Comparison of ENCODE assay signal across 1 cellular context in genomic region chr9:127397722-127398647, GRCh38.
A peak's percentile ranks its signal among the peaks of the same experiment; 100 is the strongest.
TF ChIP-seq lines count a peak whose summit lies in the region.

No MANE protein-coding gene starts in this region.

TF ChIP-seq in GM12878, 131 proteins besides CTCF, POLR2A, EP300 and RAD21 (continued from another document and continues in another):
- TF ChIP-seq, protein P1, sequence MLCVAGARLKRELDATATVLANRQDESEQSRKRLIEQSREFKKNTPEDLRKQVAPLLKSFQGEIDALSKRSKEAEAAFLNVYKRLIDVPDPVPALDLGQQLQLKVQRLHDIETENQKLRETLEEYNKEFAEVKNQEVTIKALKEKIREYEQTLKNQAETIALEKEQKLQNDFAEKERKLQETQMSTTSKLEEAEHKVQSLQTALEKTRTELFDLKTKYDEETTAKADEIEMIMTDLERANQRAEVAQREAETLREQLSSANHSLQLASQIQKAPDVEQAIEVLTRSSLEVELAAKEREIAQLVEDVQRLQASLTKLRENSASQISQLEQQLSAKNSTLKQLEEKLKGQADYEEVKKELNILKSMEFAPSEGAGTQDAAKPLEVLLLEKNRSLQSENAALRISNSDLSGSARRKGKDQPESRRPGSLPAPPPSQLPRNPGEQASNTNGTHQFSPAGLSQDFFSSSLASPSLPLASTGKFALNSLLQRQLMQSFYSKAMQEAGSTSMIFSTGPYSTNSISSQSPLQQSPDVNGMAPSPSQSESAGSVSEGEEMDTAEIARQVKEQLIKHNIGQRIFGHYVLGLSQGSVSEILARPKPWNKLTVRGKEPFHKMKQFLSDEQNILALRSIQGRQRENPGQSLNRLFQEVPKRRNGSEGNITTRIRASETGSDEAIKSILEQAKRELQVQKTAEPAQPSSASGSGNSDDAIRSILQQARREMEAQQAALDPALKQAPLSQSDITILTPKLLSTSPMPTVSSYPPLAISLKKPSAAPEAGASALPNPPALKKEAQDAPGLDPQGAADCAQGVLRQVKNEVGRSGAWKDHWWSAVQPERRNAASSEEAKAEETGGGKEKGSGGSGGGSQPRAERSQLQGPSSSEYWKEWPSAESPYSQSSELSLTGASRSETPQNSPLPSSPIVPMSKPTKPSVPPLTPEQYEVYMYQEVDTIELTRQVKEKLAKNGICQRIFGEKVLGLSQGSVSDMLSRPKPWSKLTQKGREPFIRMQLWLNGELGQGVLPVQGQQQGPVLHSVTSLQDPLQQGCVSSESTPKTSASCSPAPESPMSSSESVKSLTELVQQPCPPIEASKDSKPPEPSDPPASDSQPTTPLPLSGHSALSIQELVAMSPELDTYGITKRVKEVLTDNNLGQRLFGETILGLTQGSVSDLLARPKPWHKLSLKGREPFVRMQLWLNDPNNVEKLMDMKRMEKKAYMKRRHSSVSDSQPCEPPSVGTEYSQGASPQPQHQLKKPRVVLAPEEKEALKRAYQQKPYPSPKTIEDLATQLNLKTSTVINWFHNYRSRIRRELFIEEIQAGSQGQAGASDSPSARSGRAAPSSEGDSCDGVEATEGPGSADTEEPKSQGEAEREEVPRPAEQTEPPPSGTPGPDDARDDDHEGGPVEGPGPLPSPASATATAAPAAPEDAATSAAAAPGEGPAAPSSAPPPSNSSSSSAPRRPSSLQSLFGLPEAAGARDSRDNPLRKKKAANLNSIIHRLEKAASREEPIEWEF (IDR thresholded peaks at IDR 0.05; ENCODE audit: insufficient replicate concordance, low read depth, low read length): no peak
- TF ChIP-seq BCL11A (IDR thresholded peaks at IDR 0.05; ENCODE audit: low read depth, low read length) (no peak), CHD2 (IDR thresholded peaks at IDR 0.05; ENCODE audit: borderline replicate concordance, low read depth, low read length) (no peak), NR2C2 (IDR thresholded peaks at IDR 0.05; ENCODE audit: borderline replicate concordance, control insufficient read depth, insufficient read length, low read depth) (no peak), JUNB (IDR thresholded peaks at IDR 0.05) (no peak), NBN (IDR thresholded peaks at IDR 0.05) (peak; percentile 23; the same call in 1 of the 2 replicates), ZBTB11 (CRISPR knock-in tag; IDR thresholded peaks at IDR 0.05) (no peak), ZNF622 (IDR thresholded peaks at IDR 0.05) (no peak), EZH2 (IDR thresholded peaks at IDR 0.05; ENCODE audit: borderline replicate concordance, control insufficient read depth, low read depth, low read length) (no peak), ATF2 (IDR thresholded peaks at IDR 0.05; ENCODE audit: low read length) (no peak), FOXM1 (IDR thresholded peaks at IDR 0.05; ENCODE audit: low read depth, low read length) (no peak), ZSCAN29 (IDR thresholded peaks at IDR 0.05) (no peak), ETV6 (conservative IDR thresholded peaks at IDR 0.05 in 1 of 2, IDR thresholded peaks at IDR 0.05 in 1 of 2; ENCODE audit: borderline replicate concordance in 1 of 2, low read depth in 1 of 2) (no peak), CREB1 (IDR thresholded peaks at IDR 0.05; ENCODE audit: low read depth) (no peak), CBX5 (IDR thresholded peaks at IDR 0.05; ENCODE audit: low read depth) (no peak), RAD51 (IDR thresholded peaks at IDR 0.05) (no peak), SMC3 (IDR thresholded peaks at IDR 0.05; ENCODE audit: borderline replicate concordance, low read length) (peak; percentile 79), BMI1 (IDR thresholded peaks at IDR 0.05; ENCODE audit: borderline replicate concordance) (no peak), SIX5 (IDR thresholded peaks at IDR 0.05; ENCODE audit: low read depth, low read length, severe bottlenecking) (no peak), BHLHE40 (IDR thresholded peaks at IDR 0.05; ENCODE audit: borderline replicate concordance in 1 of 2, low read depth in 2 of 2, low read length in 1 of 2) (no peak), CEBPB (IDR thresholded peaks at IDR 0.05; ENCODE audit: borderline replicate concordance in 1 of 2, low read depth in 2 of 2, low read length in 2 of 2) (no peak), ZNF274 (IDR thresholded peaks at IDR 0.05; ENCODE audit: insufficient read depth, insufficient read length) (no peak), HCFC1 (IDR thresholded peaks at IDR 0.05; ENCODE audit: low read length) (no peak), POLR2AphosphoS5 (IDR thresholded peaks at IDR 0.05; ENCODE audit: low read length) (no peak), ZBTB33 (IDR thresholded peaks at IDR 0.05) (no peak), LARP7 (IDR thresholded peaks at IDR 0.05) (peak; percentile 66), WRNIP1 (IDR thresholded peaks at IDR 0.05; ENCODE audit: borderline replicate concordance, low read depth, low read length) (no peak)
- TF ChIP-seq, protein P2, sequence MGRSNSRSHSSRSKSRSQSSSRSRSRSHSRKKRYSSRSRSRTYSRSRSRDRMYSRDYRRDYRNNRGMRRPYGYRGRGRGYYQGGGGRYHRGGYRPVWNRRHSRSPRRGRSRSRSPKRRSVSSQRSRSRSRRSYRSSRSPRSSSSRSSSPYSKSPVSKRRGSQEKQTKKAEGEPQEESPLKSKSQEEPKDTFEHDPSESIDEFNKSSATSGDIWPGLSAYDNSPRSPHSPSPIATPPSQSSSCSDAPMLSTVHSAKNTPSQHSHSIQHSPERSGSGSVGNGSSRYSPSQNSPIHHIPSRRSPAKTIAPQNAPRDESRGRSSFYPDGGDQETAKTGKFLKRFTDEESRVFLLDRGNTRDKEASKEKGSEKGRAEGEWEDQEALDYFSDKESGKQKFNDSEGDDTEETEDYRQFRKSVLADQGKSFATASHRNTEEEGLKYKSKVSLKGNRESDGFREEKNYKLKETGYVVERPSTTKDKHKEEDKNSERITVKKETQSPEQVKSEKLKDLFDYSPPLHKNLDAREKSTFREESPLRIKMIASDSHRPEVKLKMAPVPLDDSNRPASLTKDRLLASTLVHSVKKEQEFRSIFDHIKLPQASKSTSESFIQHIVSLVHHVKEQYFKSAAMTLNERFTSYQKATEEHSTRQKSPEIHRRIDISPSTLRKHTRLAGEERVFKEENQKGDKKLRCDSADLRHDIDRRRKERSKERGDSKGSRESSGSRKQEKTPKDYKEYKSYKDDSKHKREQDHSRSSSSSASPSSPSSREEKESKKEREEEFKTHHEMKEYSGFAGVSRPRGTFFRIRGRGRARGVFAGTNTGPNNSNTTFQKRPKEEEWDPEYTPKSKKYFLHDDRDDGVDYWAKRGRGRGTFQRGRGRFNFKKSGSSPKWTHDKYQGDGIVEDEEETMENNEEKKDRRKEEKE (IDR thresholded peaks at IDR 0.05): no peak
- TF ChIP-seq, protein P3, sequence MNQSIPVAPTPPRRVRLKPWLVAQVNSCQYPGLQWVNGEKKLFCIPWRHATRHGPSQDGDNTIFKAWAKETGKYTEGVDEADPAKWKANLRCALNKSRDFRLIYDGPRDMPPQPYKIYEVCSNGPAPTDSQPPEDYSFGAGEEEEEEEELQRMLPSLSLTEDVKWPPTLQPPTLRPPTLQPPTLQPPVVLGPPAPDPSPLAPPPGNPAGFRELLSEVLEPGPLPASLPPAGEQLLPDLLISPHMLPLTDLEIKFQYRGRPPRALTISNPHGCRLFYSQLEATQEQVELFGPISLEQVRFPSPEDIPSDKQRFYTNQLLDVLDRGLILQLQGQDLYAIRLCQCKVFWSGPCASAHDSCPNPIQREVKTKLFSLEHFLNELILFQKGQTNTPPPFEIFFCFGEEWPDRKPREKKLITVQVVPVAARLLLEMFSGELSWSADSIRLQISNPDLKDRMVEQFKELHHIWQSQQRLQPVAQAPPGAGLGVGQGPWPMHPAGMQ (IDR thresholded peaks at IDR 0.05; ENCODE audit: borderline replicate concordance): no peak
- TF ChIP-seq, protein P4, sequence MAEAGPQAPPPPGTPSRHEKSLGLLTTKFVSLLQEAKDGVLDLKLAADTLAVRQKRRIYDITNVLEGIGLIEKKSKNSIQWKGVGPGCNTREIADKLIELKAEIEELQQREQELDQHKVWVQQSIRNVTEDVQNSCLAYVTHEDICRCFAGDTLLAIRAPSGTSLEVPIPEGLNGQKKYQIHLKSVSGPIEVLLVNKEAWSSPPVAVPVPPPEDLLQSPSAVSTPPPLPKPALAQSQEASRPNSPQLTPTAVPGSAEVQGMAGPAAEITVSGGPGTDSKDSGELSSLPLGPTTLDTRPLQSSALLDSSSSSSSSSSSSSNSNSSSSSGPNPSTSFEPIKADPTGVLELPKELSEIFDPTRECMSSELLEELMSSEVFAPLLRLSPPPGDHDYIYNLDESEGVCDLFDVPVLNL (IDR thresholded peaks at IDR 0.05; ENCODE audit: low read depth, low read length): no peak
- TF ChIP-seq, protein P5, sequence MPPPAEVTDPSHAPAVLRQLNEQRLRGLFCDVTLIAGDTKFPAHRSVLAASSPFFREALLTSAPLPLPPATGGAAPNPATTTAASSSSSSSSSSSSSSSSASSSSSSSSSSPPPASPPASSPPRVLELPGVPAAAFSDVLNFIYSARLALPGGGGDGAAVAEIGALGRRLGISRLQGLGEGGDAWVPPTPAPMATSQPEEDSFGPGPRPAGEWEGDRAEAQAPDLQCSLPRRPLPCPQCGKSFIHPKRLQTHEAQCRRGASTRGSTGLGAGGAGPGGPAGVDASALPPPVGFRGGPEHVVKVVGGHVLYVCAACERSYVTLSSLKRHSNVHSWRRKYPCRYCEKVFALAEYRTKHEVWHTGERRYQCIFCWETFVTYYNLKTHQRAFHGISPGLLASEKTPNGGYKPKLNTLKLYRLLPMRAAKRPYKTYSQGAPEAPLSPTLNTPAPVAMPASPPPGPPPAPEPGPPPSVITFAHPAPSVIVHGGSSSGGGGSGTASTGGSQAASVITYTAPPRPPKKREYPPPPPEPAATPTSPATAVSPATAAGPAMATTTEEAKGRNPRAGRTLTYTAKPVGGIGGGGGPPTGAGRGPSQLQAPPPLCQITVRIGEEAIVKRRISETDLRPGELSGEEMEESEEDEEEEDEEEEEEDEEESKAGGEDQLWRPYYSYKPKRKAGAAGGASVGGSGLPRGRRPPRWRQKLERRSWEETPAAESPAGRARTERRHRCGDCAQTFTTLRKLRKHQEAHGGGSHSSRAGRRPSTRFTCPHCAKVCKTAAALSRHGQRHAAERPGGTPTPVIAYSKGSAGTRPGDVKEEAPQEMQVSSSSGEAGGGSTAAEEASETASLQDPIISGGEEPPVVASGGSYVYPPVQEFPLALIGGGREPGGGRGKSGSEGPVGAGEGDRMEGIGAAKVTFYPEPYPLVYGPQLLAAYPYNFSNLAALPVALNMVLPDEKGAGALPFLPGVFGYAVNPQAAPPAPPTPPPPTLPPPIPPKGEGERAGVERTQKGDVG (CRISPR knock-in tag; IDR thresholded peaks at IDR 0.05): no peak
- TF ChIP-seq, protein P6, sequence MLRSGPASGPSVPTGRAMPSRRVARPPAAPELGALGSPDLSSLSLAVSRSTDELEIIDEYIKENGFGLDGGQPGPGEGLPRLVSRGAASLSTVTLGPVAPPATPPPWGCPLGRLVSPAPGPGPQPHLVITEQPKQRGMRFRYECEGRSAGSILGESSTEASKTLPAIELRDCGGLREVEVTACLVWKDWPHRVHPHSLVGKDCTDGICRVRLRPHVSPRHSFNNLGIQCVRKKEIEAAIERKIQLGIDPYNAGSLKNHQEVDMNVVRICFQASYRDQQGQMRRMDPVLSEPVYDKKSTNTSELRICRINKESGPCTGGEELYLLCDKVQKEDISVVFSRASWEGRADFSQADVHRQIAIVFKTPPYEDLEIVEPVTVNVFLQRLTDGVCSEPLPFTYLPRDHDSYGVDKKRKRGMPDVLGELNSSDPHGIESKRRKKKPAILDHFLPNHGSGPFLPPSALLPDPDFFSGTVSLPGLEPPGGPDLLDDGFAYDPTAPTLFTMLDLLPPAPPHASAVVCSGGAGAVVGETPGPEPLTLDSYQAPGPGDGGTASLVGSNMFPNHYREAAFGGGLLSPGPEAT (IDR thresholded peaks at IDR 0.05; ENCODE audit: low read depth): no peak
